In the genomic region with DNA sequence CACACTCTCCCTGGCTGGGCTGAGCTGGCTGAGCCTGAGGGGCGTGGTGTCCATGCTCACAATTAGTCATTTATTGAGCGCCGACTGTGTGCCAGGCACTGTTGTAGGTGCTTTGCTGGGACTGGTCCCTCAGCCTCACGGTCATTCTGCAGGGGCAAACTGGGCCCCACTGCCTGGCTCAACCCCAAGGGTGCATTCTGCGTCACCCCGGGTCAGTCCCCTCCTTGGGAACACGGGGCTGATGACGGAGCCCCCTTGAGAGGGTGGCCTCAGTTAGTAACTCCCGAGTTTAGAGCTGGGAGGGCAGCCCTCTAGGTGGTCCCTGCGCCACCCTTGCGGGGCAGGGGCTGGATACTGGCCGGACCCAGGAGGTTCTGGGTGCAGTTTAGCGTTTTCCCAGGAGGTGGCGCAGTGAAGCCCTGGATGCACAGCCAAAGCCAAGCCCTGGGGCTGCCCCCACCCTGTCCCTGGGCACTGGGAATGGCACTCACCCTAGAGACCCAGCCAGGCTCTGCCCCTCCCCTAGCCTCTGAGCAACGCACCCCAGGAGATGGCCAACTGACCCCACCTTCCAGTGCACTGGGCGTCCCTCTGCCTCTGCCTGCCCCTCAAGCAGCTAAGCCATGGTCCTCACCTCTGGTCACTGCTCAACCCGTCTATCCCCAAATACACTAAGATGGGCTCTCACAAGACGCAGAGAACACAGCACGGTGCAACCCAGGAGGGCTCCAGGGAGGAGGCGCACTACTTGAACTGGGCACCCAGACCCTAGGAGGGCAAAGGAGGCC, we compare ENCODE assay signal across 8 cellular contexts.
DNase-seq lines count a peak whose midpoint lies in the region; ATAC-seq and TF ChIP-seq lines count a peak whose summit lies in the region.

No MANE protein-coding gene starts in this region.

- H3K4me2 ChIP-seq in mesenchymal stem cell (ENCODE audit: low read length, poor library complexity, severe bottlenecking): no peak overlapping the region

- peak overlapping the region; percentile 38 for H2BK15ac ChIP-seq in mesenchymal stem cell (ENCODE audit: low read depth, poor library complexity, severe bottlenecking)

- no peak overlapping the region for H3K4me3 Mint-ChIP-seq in CD4-positive, CD25-positive, alpha-beta regulatory T cell
- H3K4me3 Mint-ChIP-seq in chondrocyte (ENCODE audit: unreplicated experiment): no peak overlapping the region
- no peak overlapping the region for H3K4me3 Mint-ChIP-seq in stimulated activated memory B cell treated with anti-CD40 and anti-IgM and Interleukin-4, amounts not matched to agents 10 μg/mL and 1 μg/mL and 100 μg/mL, for 72 hours

- H3K4ac ChIP-seq in mesenchymal stem cell (ENCODE audit: low read depth in 1 of 2, low read length in 2 of 2): peak overlapping the region; percentile 93

- H2BK120ac ChIP-seq in mesenchymal stem cell (ENCODE audit: low read depth, low read length): peak overlapping the region; percentile 91

- peak overlapping the region in 1 of 2 experiments; percentile 30 for H3K14ac ChIP-seq in mesenchymal stem cell (ENCODE audit: low read length in 2 of 2)

- peak overlapping the region; percentile 93 to 94 for H2BK12ac ChIP-seq in mesenchymal stem cell (ENCODE audit: low read length in 2 of 2)

- no peaks in the 10 kb centered on the region for H3K36me3 ChIP-seq in CD4-positive, CD25-positive, alpha-beta regulatory T cell (ENCODE audit: control insufficient read depth, insufficient read depth, low read length)
- peaks cover 0 to 11% of the 10 kb centered on the region in 2 experiments for H3K36me3 ChIP-seq in mesenchymal stem cell (ENCODE audit: control insufficient read depth in 1 of 2, insufficient read depth in 2 of 2, low read depth in 1 of 2, low read length in 2 of 2)

- no peak overlapping the region for H3K27ac Mint-ChIP-seq in CD4-positive, CD25-positive, alpha-beta regulatory T cell
- no peak overlapping the region for H3K27ac Mint-ChIP-seq in chondrocyte (ENCODE audit: unreplicated experiment)
- no peak overlapping the region for H3K27ac Mint-ChIP-seq in stimulated activated memory B cell treated with anti-CD40 and anti-IgM and Interleukin-4, amounts not matched to agents 10 μg/mL and 1 μg/mL and 100 μg/mL, for 72 hours

- H3K18ac ChIP-seq in mesenchymal stem cell (ENCODE audit: low read depth in 1 of 2, low read length in 2 of 2): peak overlapping the region; percentile 92 to 97

- H4K91ac ChIP-seq in mesenchymal stem cell (ENCODE audit: low read length): peak overlapping the region; percentile 98

- H3K27me3 Mint-ChIP-seq in CD4-positive, CD25-positive, alpha-beta regulatory T cell: no peaks in the 10 kb centered on the region
- H3K27me3 Mint-ChIP-seq in chondrocyte (ENCODE audit: low read depth): peaks cover 2% of the 10 kb centered on the region
- peaks cover 56% of the 10 kb centered on the region for H3K27me3 Mint-ChIP-seq in stimulated activated memory B cell treated with anti-CD40 and anti-IgM and Interleukin-4, amounts not matched to agents 10 μg/mL and 1 μg/mL and 100 μg/mL, for 72 hours

- no peaks in the 10 kb centered on the region for H3K4me1 ChIP-seq in CD4-positive, CD25-positive, alpha-beta regulatory T cell (ENCODE audit: control insufficient read depth, insufficient read depth, low read length, poor library complexity, severe bottlenecking)
- H3K4me1 ChIP-seq in mesenchymal stem cell (ENCODE audit: control insufficient read depth, insufficient read depth, low read depth, low read length): peaks cover 42% of the 10 kb centered on the region

- H3K9me3 Mint-ChIP-seq in CD4-positive, CD25-positive, alpha-beta regulatory T cell: no peaks in the 10 kb centered on the region
- H3K9me3 Mint-ChIP-seq in chondrocyte (ENCODE audit: low read depth): no peaks in the 10 kb centered on the region
- H3K9me3 Mint-ChIP-seq in stimulated activated memory B cell treated with anti-CD40 and anti-IgM and Interleukin-4, amounts not matched to agents 10 μg/mL and 1 μg/mL and 100 μg/mL, for 72 hours: no peaks in the 10 kb centered on the region

- H4K8ac ChIP-seq in mesenchymal stem cell (ENCODE audit: low read length): peak overlapping the region; percentile 95

- no peak for ATAC-seq in CD4-positive, CD25-positive, alpha-beta regulatory T cell (ENCODE audit: low read depth in 2 of 2)
- peak; percentile 13 for ATAC-seq in stimulated activated memory B cell treated with anti-CD40 and anti-IgM and Interleukin-4, amounts not matched to agents 10 μg/mL and 1 μg/mL and 100 μg/mL, for 72 hours
- no peak for ATAC-seq in HG03378 (IDR thresholded peaks at IDR 0.05; ENCODE audit: unreplicated experiment)

- H2AK5ac ChIP-seq in mesenchymal stem cell (ENCODE audit: low read length, severe bottlenecking): peak overlapping the region; percentile 2

- H3K36me3 Mint-ChIP-seq in CD4-positive, CD25-positive, alpha-beta regulatory T cell: no peaks in the 10 kb centered on the region
- H3K36me3 Mint-ChIP-seq in chondrocyte (ENCODE audit: low read depth): no peaks in the 10 kb centered on the region
- H3K36me3 Mint-ChIP-seq in stimulated activated memory B cell treated with anti-CD40 and anti-IgM and Interleukin-4, amounts not matched to agents 10 μg/mL and 1 μg/mL and 100 μg/mL, for 72 hours: no peaks in the 10 kb centered on the region

- no peak overlapping the region for H2BK5ac ChIP-seq in mesenchymal stem cell (ENCODE audit: low read depth, low read length, poor library complexity, severe bottlenecking)

- no peak overlapping the region for H3K4me3 ChIP-seq in CD4-positive, CD25-positive, alpha-beta regulatory T cell (ENCODE audit: low read depth, low read length)
- H3K4me3 ChIP-seq in mesenchymal stem cell (ENCODE audit: insufficient read depth in 1 of 2, low read depth in 1 of 2, low read length in 2 of 2): peak overlapping the region in 1 of 2 experiments; percentile 64

- H3K9ac ChIP-seq in mesenchymal stem cell (ENCODE audit: low read length): peak overlapping the region; percentile 78

- no peak overlapping the region for H2AFZ ChIP-seq in mesenchymal stem cell (ENCODE audit: low read depth, low read length)

- peaks cover 23% of the 10 kb centered on the region for H3K79me1 ChIP-seq in mesenchymal stem cell (replicated peaks; ENCODE audit: low read length, poor library complexity, severe bottlenecking)

- 54% methylated on average over 19 of the region's 20 CpGs for WGBS in mesenchymal stem cell

- H3K9me3 ChIP-seq in CD4-positive, CD25-positive, alpha-beta regulatory T cell (ENCODE audit: control insufficient read depth in 2 of 2, low read length in 2 of 2): no peaks in the 10 kb centered on the region
- no peaks in the 10 kb centered on the region for H3K9me3 ChIP-seq in mesenchymal stem cell (ENCODE audit: control insufficient read depth, low read length)

- DNase-seq in CD4-positive, CD25-positive, alpha-beta regulatory T cell: peak; percentile 8 to 23 (median 14)
- DNase-seq in HK-2 (ENCODE audit: unreplicated experiment) (peak; percentile 68), chondrocyte (ENCODE audit: low spot score) (no peak), mesenchymal stem cell (peak; percentile 71), pons (ENCODE audit: low spot score) (no peak)
- peak; percentile 66 for DNase-seq in activated CD4-positive, CD25-positive, alpha-beta regulatory T cell treated with anti-CD3 and anti-CD28 coated beads, Interleukin-2, amount 50 U/mL, for 72 hours

- no peak overlapping the region for H3K23ac ChIP-seq in mesenchymal stem cell (ENCODE audit: low read length in 2 of 2)

- H3K27ac ChIP-seq in CD4-positive, CD25-positive, alpha-beta regulatory T cell (ENCODE audit: insufficient read depth, low read length, poor library complexity, severe bottlenecking): no peak overlapping the region
- H3K27ac ChIP-seq in mesenchymal stem cell (ENCODE audit: low read length, poor library complexity, severe bottlenecking): no peak overlapping the region

- peak; percentile 88 for TF ChIP-seq CTCF in chondrocyte (IDR thresholded peaks at IDR 0.05)

- peaks cover 0 to 3% (median 0%) of the 10 kb centered on the region in 4 donors for H3K4me1 Mint-ChIP-seq in CD4-positive, CD25-positive, alpha-beta regulatory T cell
- peaks cover 31% of the 10 kb centered on the region for H3K4me1 Mint-ChIP-seq in chondrocyte (ENCODE audit: low read depth)
- H3K4me1 Mint-ChIP-seq in stimulated activated memory B cell treated with anti-CD40 and anti-IgM and Interleukin-4, amounts not matched to agents 10 μg/mL and 1 μg/mL and 100 μg/mL, for 72 hours: no peaks in the 10 kb centered on the region

- H3K27me3 ChIP-seq in CD4-positive, CD25-positive, alpha-beta regulatory T cell (ENCODE audit: control insufficient read depth, insufficient read depth, low read length): no peaks in the 10 kb centered on the region
- H3K27me3 ChIP-seq in mesenchymal stem cell (ENCODE audit: control insufficient read depth in 1 of 2, insufficient read depth in 1 of 2, low read length in 2 of 2): no peaks in the 10 kb centered on the region

Comparison
In these comparisons a context has a peak if more than half of its experiments do, and no peak if none do; other contexts are left out.
1. DNase-seq: peak in CD4-positive, CD25-positive, alpha-beta regulatory T cell (3 of 3), HK-2 (single experiment), activated CD4-positive, CD25-positive, alpha-beta regulatory T cell treated with anti-CD3 and anti-CD28 coated beads, Interleukin-2, amount 50 U/mL, for 72 hours (single experiment) and mesenchymal stem cell (single experiment); none in chondrocyte (single experiment) and pons (single experiment).